8 cellular contexts compared by ENCODE assay signal in the genomic region with DNA sequence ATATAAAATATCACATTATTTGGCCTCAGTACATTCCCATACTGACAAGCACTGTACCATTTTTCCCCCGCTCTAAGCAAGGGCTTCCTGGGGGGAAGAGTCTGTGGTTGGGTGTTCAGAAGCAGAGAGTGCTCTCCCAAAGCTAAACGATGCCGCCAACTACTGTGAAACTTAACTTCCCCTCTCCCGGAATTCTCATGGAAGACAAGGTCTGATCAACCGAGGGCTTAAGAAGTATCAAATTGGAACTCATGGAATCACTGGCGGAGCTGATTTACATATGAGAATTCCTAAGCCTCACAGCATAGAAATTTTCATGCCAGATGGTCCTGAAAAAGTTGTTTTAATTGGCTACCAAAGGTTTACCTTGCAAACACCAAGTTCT. TPM values are rescaled to one million over a fixed set of nuclear protein-coding genes. Genes with fewer than 3 reads are reported as not detected.
A peak's percentile ranks its signal among the peaks of the same experiment; 100 is the strongest.
DNase-seq lines count a peak whose midpoint lies in the region; ATAC-seq and TF ChIP-seq lines count a peak whose summit lies in the region.

No MANE protein-coding gene starts in this region.

- in situ Hi-C loops in mammary epithelial cell (cut with MboI; ENCODE audit: low sequenced_read_pairs in 2 of 2), result no loop called here

- H3K27me3 ChIP-seq in AG04450 (ENCODE audit: control insufficient read depth, insufficient read depth, low read length) (no peaks in the 10 kb centered on the region), MM.1S (replicated peaks; ENCODE audit: insufficient read depth, low read length) (no peaks in the 10 kb centered on the region), mammary epithelial cell (ENCODE audit: insufficient read depth, low read length) (no peaks in the 10 kb centered on the region), testis (no peaks in the 10 kb centered on the region)

- CTCF ChIA-PET in AG04450 (lab: Charles Lee) (interaction anchor here (1.6 kb wide), 1 partner anchor 86 kb away, joined by 3 read pairs; no protein-coding TSS in a partner anchor), mammary epithelial cell (lab: Charles Lee; ENCODE audit: low non-redundant PET) (no interaction called here)

- no peak overlapping the region for H3K27ac ChIP-seq in AG04450 (ENCODE audit: low read depth, low read length)
- peak overlapping the region; percentile 82; the same call in 1 of the 2 replicates for H3K27ac ChIP-seq in MM.1S (ENCODE audit: low read length)
- peak overlapping the region; percentile 78 for H3K27ac ChIP-seq in mammary epithelial cell (ENCODE audit: insufficient read depth, low read depth, low read length)
- peak overlapping the region; percentile 92 to 95 for H3K27ac ChIP-seq in testis

- peaks cover 5% of the 10 kb centered on the region; the same call in 1 of the 2 replicates for H3K4me1 ChIP-seq in MM.1S (ENCODE audit: low read length)
- peaks cover 12% of the 10 kb centered on the region for H3K4me1 ChIP-seq in mammary epithelial cell (ENCODE audit: insufficient read depth, low read length)
- no peaks in the 10 kb centered on the region for H3K4me1 ChIP-seq in testis

- H3K4me3 ChIP-seq in AG04450 (ENCODE audit: low read depth, low read length) (peak overlapping the region; percentile 87), MM.1S (ENCODE audit: low read length) (peak overlapping the region; percentile 88), mammary epithelial cell (replicated peaks in 1 of 3; ENCODE audit: insufficient read depth in 1 of 3, low read depth in 2 of 3, low read length in 3 of 3) (peak overlapping the region; percentile 69 to 89 (median 77)), testis (peak overlapping the region; percentile 74 to 91)

- TF ChIP-seq CTCF in AG04450 (IDR thresholded peaks at IDR 0.05; ENCODE audit: low read depth, low read length), result no peak
- no peak for TF ChIP-seq CTCF in MM.1S (IDR thresholded peaks at IDR 0.05; ENCODE audit: low read length)
- no peak for TF ChIP-seq CTCF in mammary epithelial cell (conservative IDR thresholded peaks at IDR 0.05 in 1 of 2, IDR thresholded peaks at IDR 0.05 in 1 of 2; ENCODE audit: extremely low read depth in 1 of 2, insufficient read depth in 1 of 2, low read depth in 1 of 2, low read length in 2 of 2)
- no peak for TF ChIP-seq CTCF in testis (IDR thresholded peaks at IDR 0.05)

- peaks cover 16% of the 10 kb centered on the region for H3F3A ChIP-seq in MM.1S (ENCODE audit: insufficient read depth, low read length)

- H3K79me2 ChIP-seq in MM.1S (ENCODE audit: low read length) (peaks cover 50% of the 10 kb centered on the region), mammary epithelial cell (ENCODE audit: insufficient read depth, low read length) (peaks cover 44% of the 10 kb centered on the region)

- no peak for DNase-seq in AG04450 (ENCODE audit: low read depth, low spot score)
- DNase-seq in MM.1S, result peak; percentile 14
- DNase-seq in mammary epithelial cell, result no peak
- peak in 1 of 2 donors; percentile 18 for DNase-seq in left colon
- no peak for DNase-seq in testis
- no peak for DNase-seq in GM19240 (ENCODE audit: insufficient read length, low spot score)

- H3K9ac ChIP-seq in MM.1S (ENCODE audit: low read length) (peak overlapping the region; percentile 97; the same call in 1 of the 2 replicates), mammary epithelial cell (ENCODE audit: insufficient read depth, low read length) (peak overlapping the region; percentile 63)

- 2% methylated on average over 6 of the region's 6 CpGs for WGBS in mammary epithelial cell (ENCODE audit: low coverage, missing lambda C conversion rate)
- WGBS in testis, 2 donors, result 3 to 14% methylated on average over 5 to 6 of the region's 6 CpGs

- no peaks in the 10 kb centered on the region for H3K9me2 ChIP-seq in MM.1S (replicated peaks; ENCODE audit: insufficient read depth, low read length)

- H4K20me1 ChIP-seq in MM.1S (ENCODE audit: insufficient read depth, low read length) (no peaks in the 10 kb centered on the region), mammary epithelial cell (ENCODE audit: insufficient read depth, low read length) (no peaks in the 10 kb centered on the region)

- H3K36me3 ChIP-seq in MM.1S (replicated peaks; ENCODE audit: insufficient read depth, low read length), result no peaks in the 10 kb centered on the region
- H3K36me3 ChIP-seq in mammary epithelial cell (ENCODE audit: insufficient read depth, low read length), result no peaks in the 10 kb centered on the region
- H3K36me3 ChIP-seq in testis (ENCODE audit: low read depth, missing control alignments), result no peaks in the 10 kb centered on the region

- dilution Hi-C loops in mammary epithelial cell (cut with HindIII; ENCODE audit: low sequenced_read_pairs), result no loop called here

- POLR2A ChIA-PET in AG04450 (lab: Yijun Ruan, JAX), result no interaction called here

- H3K4me2 ChIP-seq in MM.1S (ENCODE audit: low read depth, low read length) (peak overlapping the region; percentile 87), mammary epithelial cell (ENCODE audit: insufficient read depth, low read depth, low read length) (peak overlapping the region; percentile 82)

- TSS peak; percentile 77 for BruUV-seq in mammary epithelial cell (replicated peaks; lab: Mats Ljungman, UMichigan)

- TF ChIP-seq POLR2A in testis (IDR thresholded peaks at IDR 0.05), result no peak

- H3K9me3 ChIP-seq in AG04450 (ENCODE audit: control insufficient read depth, insufficient read depth, low read length), result peaks cover 7% of the 10 kb centered on the region
- no peaks in the 10 kb centered on the region for H3K9me3 ChIP-seq in MM.1S (replicated peaks; ENCODE audit: insufficient read depth, low read length)
- no peaks in the 10 kb centered on the region for H3K9me3 ChIP-seq in mammary epithelial cell (replicated peaks; ENCODE audit: insufficient read depth, low read length)
- no peaks in the 10 kb centered on the region for H3K9me3 ChIP-seq in testis

- intact Hi-C loops in mammary epithelial cell (cut with micrococcal nuclease), result loop anchor here (1.0 to 5.0 kb wide), 3 partner anchors 53 to 194 kb away; a partner anchor contains a TSS
- intact Hi-C loops in left colon (cut with DNase I, micrococcal nuclease), result no loop called here
- intact Hi-C loops in testis (cut with DNase I; ENCODE audit: low total_unique reads), result no loop called here

- peak overlapping the region; percentile 62 for H2AFZ ChIP-seq in MM.1S (ENCODE audit: low read length)
- H2AFZ ChIP-seq in mammary epithelial cell (ENCODE audit: low read depth, low read length), result peak overlapping the region; percentile 95

- ATAC-seq in GM18498 (IDR thresholded peaks at IDR 0.05; ENCODE audit: unreplicated experiment) (peak; percentile 18), left colon (peak; percentile 5), HG02852 (IDR thresholded peaks at IDR 0.05; ENCODE audit: unreplicated experiment) (no peak)

RNA-seq across cellular contexts. Expression of a gene that starts 0.4 kb away (rescaled TPM):
- polyA plus RNA-seq in AG04450 (2011; rRNA removed), result 207 and 255 TPM in 2 replicates
- polyA minus RNA-seq in AG04450 (2011; rRNA and poly(A)+ RNA removed), result 93.5 and 150 TPM in 2 replicates
- total RNA-seq in mammary epithelial cell, result 10 to 100 TPM; 44.2 to 56.0 TPM
- 44.4 TPM for polyA plus RNA-seq in mammary epithelial cell
- 70.6 TPM for polyA minus RNA-seq in mammary epithelial cell
- total RNA-seq in left colon, result 10 to 100 TPM; 60.4 to 71.5 TPM
- total RNA-seq in testis, result 100 to 1,000 TPM; 318 to 368 TPM
- 457 TPM for polyA plus RNA-seq in testis (ENCODE audit: insufficient read depth, low read depth, low replicate concordance)

RNA-seq across cellular contexts. Expression of a gene that starts 54.4 kb away (rescaled TPM):
- polyA plus RNA-seq in AG04450 (2011; rRNA removed), result 0.82 and 1.1 TPM in 2 replicates
- 0.14 and 0.30 TPM in 2 replicates for polyA minus RNA-seq in AG04450 (2011; rRNA and poly(A)+ RNA removed)
- not detected for total RNA-seq in mammary epithelial cell
- polyA plus RNA-seq in mammary epithelial cell, result not detected
- not detected for polyA minus RNA-seq in mammary epithelial cell
- total RNA-seq in left colon, result 10 to 100 TPM in 1 of 2 donors, 1 to 10 TPM in 1; 3.8 to 54.3 TPM
- total RNA-seq in testis, result 1 to 10 TPM in 1 of 2 donors, under 1 TPM in 1; 0.79 to 2.2 TPM
- polyA plus RNA-seq in testis (ENCODE audit: insufficient read depth, low read depth, low replicate concordance), result 5.5 TPM

Comparison
In these comparisons a context has a peak if more than half of its experiments do, and no peak if none do; other contexts are left out.
1. RNA of a gene that starts 0.4 kb away (total RNA-seq): 318 to 368 TPM in testis; 60.4 to 71.5 TPM in left colon and 44.2 to 56.0 TPM in mammary epithelial cell; every median in the first group is over 4 times any median in the second.
2. Peak in every context shown above with its lines, with median percentiles within 50 percentile points of each other: H3K4me3 ChIP-seq.